In the genomic region with DNA sequence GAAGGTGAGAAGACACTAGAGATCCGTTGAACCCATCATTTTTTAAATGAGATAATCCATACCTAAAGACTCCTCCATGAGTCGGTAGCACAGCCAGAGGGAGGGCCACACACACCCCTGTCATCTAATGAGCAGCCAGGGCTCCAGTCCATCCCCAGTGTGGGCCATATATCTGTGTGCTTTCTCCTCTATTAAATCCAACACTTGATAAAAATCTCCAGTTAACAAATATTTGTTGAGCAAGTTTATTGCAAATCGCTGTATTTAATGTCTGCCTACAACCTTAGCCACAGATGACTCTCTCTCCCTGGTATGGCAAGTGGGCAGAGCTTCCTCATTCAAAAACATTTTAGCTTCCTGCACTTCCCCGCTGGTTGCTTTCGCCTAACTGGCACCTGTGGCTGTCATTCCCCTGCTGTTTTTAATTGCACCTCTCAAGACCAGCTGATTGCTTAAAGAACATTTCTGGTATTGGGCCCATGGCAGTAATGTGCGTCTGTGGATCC, we compare ENCODE assay signal across 8 cellular contexts.
DNase-seq lines count a peak whose midpoint lies in the region; ATAC-seq and TF ChIP-seq lines count a peak whose summit lies in the region.

No MANE protein-coding gene starts in this region.

- TF ChIP-seq POLR2A in esophagus muscularis mucosa (IDR thresholded peaks at IDR 0.05; ENCODE audit: low read depth) = no peak

- H3K9me3 Mint-ChIP-seq in activated CD4-positive, alpha-beta T cell treated with anti-CD3 and anti-CD28 coated beads, Interleukin-2, amount 10 ng/mL, durations not matched to agents 24 days and 14 days = no peaks in the 10 kb centered on the region

- DNase-seq in activated CD4-positive, alpha-beta T cell treated with anti-CD3 and anti-CD28 coated beads, Interleukin-2, amount 10 ng/mL, durations not matched to agents 24 days and 14 days = peak; percentile 65
- DNase-seq in activated CD4-positive, alpha-beta T cell treated with anti-CD3 and anti-CD28 coated beads for 4 hours = no peak
- DNase-seq in Panc1 (ENCODE audit: low read depth, low spot score) = no peak
- DNase-seq in esophagus muscularis mucosa (ENCODE audit: extremely low spot score) = no peak
- no peak for DNase-seq in NCI-H1694 treated with DMSO at 0.1 percent for 48 hours (lab: John Stamatoyannopoulos, UW)

- no peaks in the 10 kb centered on the region for H3K27me3 Mint-ChIP-seq in activated CD4-positive, alpha-beta T cell treated with anti-CD3 and anti-CD28 coated beads, Interleukin-2, amount 10 ng/mL, durations not matched to agents 24 days and 14 days

- H3K9me3 ChIP-seq in Panc1 (ENCODE audit: control insufficient read depth, insufficient read depth, low read depth, low read length) (no peaks in the 10 kb centered on the region), esophagus muscularis mucosa (no peaks in the 10 kb centered on the region), subcutaneous abdominal adipose tissue (ENCODE audit: control insufficient read depth in 5 of 5, low read length in 5 of 5) (peaks cover 0 to 2% (median 0%) of the 10 kb centered on the region in 5 donors)

- peaks cover 79% of the 10 kb centered on the region for H3K4me1 Mint-ChIP-seq in activated CD4-positive, alpha-beta T cell treated with anti-CD3 and anti-CD28 coated beads, Interleukin-2, amount 10 ng/mL, durations not matched to agents 24 days and 14 days

- no peak for TF ChIP-seq CTCF in Panc1 (IDR thresholded peaks at IDR 0.05)
- no peak for TF ChIP-seq CTCF in esophagus muscularis mucosa (IDR thresholded peaks at IDR 0.05)

- H3K4me3 ChIP-seq in Panc1 (ENCODE audit: low read depth in 2 of 2, low read length in 2 of 2) (no peak overlapping the region), esophagus muscularis mucosa (no peak overlapping the region), subcutaneous abdominal adipose tissue (ENCODE audit: low read depth in 1 of 5, low read length in 5 of 5) (no peak overlapping the region)

- in situ Hi-C loops in Panc1 (cut with HindIII; ENCODE audit: low pct_unique_long_range_greater_than_20kb, low sequenced_read_pairs) = no loop called here

- no peak for TF ChIP-seq EP300 in esophagus muscularis mucosa (IDR thresholded peaks at IDR 0.05)

- peak overlapping the region; percentile 56 for H3K4me3 Mint-ChIP-seq in activated CD4-positive, alpha-beta T cell treated with anti-CD3 and anti-CD28 coated beads, Interleukin-2, amount 10 ng/mL, durations not matched to agents 24 days and 14 days

- H3K27ac ChIP-seq in Panc1 (ENCODE audit: low read length) = peak overlapping the region; percentile 100
- H3K27ac ChIP-seq in esophagus muscularis mucosa (replicated peaks in 1 of 4) = peak overlapping the region; percentile 84 to 87 (median 86)
- H3K27ac ChIP-seq in subcutaneous abdominal adipose tissue (ENCODE audit: low read depth, low read length) = peak overlapping the region; percentile 78

- H3K36me3 Mint-ChIP-seq in activated CD4-positive, alpha-beta T cell treated with anti-CD3 and anti-CD28 coated beads, Interleukin-2, amount 10 ng/mL, durations not matched to agents 24 days and 14 days (ENCODE audit: low read depth) = peaks cover 22% of the 10 kb centered on the region

- BruUV-seq in Panc1 (replicated peaks; lab: Mats Ljungman, UMichigan) = no TSS peak

- ATAC-seq in Panc1 = peak; percentile 39
- no peak for ATAC-seq in GM18511 (IDR thresholded peaks at IDR 0.05; ENCODE audit: unreplicated experiment)
- no peak for ATAC-seq in HG03342 (IDR thresholded peaks at IDR 0.05; ENCODE audit: unreplicated experiment)

- H3K27me3 ChIP-seq in Panc1 (ENCODE audit: control insufficient read depth, insufficient read depth, low read length) = no peaks in the 10 kb centered on the region
- no peaks in the 10 kb centered on the region for H3K27me3 ChIP-seq in esophagus muscularis mucosa
- H3K27me3 ChIP-seq in subcutaneous abdominal adipose tissue (ENCODE audit: control insufficient read depth in 5 of 5, insufficient read depth in 4 of 5, low read length in 5 of 5) = peaks cover 0 to 4% (median 0%) of the 10 kb centered on the region in 5 donors

- peak overlapping the region in 2 of 5 donors; percentile 29 to 31 for H3K9ac ChIP-seq in subcutaneous abdominal adipose tissue (ENCODE audit: low read length in 5 of 5)

- H3K36me3 ChIP-seq in Panc1 (ENCODE audit: control insufficient read depth, insufficient read depth, low read length) (0 out of 2 replicates have a peak, but pooled peaks cover 3% of the 10 kb centered on the region), esophagus muscularis mucosa (no peaks in the 10 kb centered on the region), subcutaneous abdominal adipose tissue (ENCODE audit: control insufficient read depth in 5 of 5, insufficient read depth in 5 of 5, low read length in 5 of 5) (peaks cover 0 to 2% (median 0%) of the 10 kb centered on the region in 5 donors)

- CTCF ChIA-PET in Panc1 (lab: Charles Lee) = interaction anchor here (0.5 kb wide), 1 partner anchor 16 kb away, joined by 8 read pairs; no protein-coding TSS in a partner anchor

- intact Hi-C loops in activated CD4-positive, alpha-beta T cell treated with anti-CD3 and anti-CD28 coated beads, Interleukin-2, amount 10 ng/mL, durations not matched to agents 24 days and 14 days (cut with micrococcal nuclease) = loop anchor here (5.0 kb wide), 1 partner anchor 81 kb away; a partner anchor contains a TSS
- intact Hi-C loops in Panc1 (cut with micrococcal nuclease; ENCODE audit: unreplicated experiment) (loop anchor here (5.0 kb wide), 1 partner anchor 41 kb away; no protein-coding TSS in a partner anchor), esophagus muscularis mucosa (cut with DNase I) (no loop called here)

- H3K4me1 ChIP-seq in Panc1 (ENCODE audit: control insufficient read depth, insufficient read depth, low read length) (peaks cover 100% of the 10 kb centered on the region), esophagus muscularis mucosa (peaks cover 62 to 83% (median 77%) of the 10 kb centered on the region in 4 donors), subcutaneous abdominal adipose tissue (ENCODE audit: control insufficient read depth in 5 of 5, insufficient read depth in 5 of 5, low read length in 5 of 5) (peaks cover 22 to 69% (median 59%) of the 10 kb centered on the region in 5 donors)

- POLR2A ChIA-PET in Panc1 (lab: Charles Lee) = interaction anchor here (1.0 to 1.2 kb wide), 2 partner anchors 23 to 78 kb away, joined by 3 to 5 read pairs; no protein-coding TSS in a partner anchor

- peak overlapping the region; percentile 93 for H3K27ac Mint-ChIP-seq in activated CD4-positive, alpha-beta T cell treated with anti-CD3 and anti-CD28 coated beads, Interleukin-2, amount 10 ng/mL, durations not matched to agents 24 days and 14 days

- 75% methylated on average over 6 of the region's 6 CpGs for WGBS in esophagus muscularis mucosa
